8 cellular contexts compared by ENCODE assay signal in the genomic region with DNA sequence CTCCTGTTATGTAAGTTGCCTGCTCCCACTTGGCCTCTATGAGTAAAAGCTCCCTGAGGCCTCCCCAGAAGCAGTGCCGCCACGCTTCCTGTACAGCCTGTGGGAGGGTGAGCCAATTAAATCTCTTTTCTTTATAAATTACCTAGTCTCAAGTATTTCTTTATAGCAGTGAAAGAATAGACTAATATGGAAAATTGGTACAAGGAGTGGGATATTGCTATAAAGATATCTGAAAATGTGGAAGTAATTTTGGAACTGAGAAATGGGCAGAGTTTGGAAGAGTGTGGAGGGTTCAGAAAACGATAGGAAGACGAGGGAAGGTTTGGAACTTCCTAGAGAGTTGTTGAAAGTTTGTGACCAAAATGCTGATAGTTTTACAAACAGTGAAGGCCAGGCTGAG.
"Had no signal": no experiment of that assay in that cellular context is flagged by ENCODE, and none has a peak within 500 bp of the region (broad histone marks: within the 10 kb centered on the region; RNA-seq: fewer than 3 reads in every experiment).

No MANE protein-coding gene starts in this region.

- H3K27ac Mint-ChIP-seq: IgD-negative memory B cell had no signal

- FAIRE-seq: HepG2, HTR-8/SVneo had no signal

- H3K9ac ChIP-seq: KMS-11 had no signal

- H3K4me2 ChIP-seq: KMS-11 had no signal

- H3K4me3 Mint-ChIP-seq: IgD-negative memory B cell had no signal

- ATAC-seq: HepG2 had no signal

- H3K27ac ChIP-seq: HL-60, KMS-11 had no signal

- H3K27me3 Mint-ChIP-seq: IgD-negative memory B cell had no signal

- DNase-seq: IMR-90, KBM-7, KG1 had no signal

- H3K4me1 Mint-ChIP-seq: IgD-negative memory B cell had no signal

- H3K36me3 Mint-ChIP-seq: IgD-negative memory B cell had no signal
